Comparison of ENCODE assay signal across 28 cellular contexts in genomic region chr4:628346-628745, GRCh38. TPM values are rescaled to one million over a fixed set of nuclear protein-coding genes. Genes with fewer than 3 reads are reported as not detected.
A peak's percentile ranks its signal among the peaks of the same experiment; 100 is the strongest.
DNase-seq lines count a peak whose midpoint lies in the region; ATAC-seq, FAIRE-seq and TF ChIP-seq lines count a peak whose summit lies in the region.
"Had no signal": no experiment of that assay in that cellular context is flagged by ENCODE, and none has a peak within 500 bp of the region (broad histone marks: within the 10 kb centered on the region; RNA-seq: fewer than 3 reads in every experiment).

No MANE protein-coding gene starts in this region.

- no peaks in the 10 kb centered on the region for H3K79me2 ChIP-seq in HepG2 (ENCODE audit: insufficient read depth, low read length)

- WGBS in HepG2 (ENCODE audit: low lambda C conversion rate), result no CpG with 5 or more reads among the region's 14 CpGs
- 88 to 95% (median 92%) methylated on average over 4 to 14 of the region's 14 CpGs for WGBS in spleen, 5 donors

- peaks cover 43% of the 10 kb centered on the region for H3K4me1 ChIP-seq in NT2/D1 (ENCODE audit: insufficient read depth, insufficient read length)
- peaks cover 8% of the 10 kb centered on the region for H3K4me1 ChIP-seq in HepG2 (ENCODE audit: insufficient read depth, low read length)
- H3K4me1 ChIP-seq in spleen, result no peaks in the 10 kb centered on the region
- H3K4me1 ChIP-seq: BE2C, SJSA1 had no signal

- TF ChIP-seq EP300 in HepG2 (IDR thresholded peaks at IDR 0.05; ENCODE audit: low read depth in 2 of 2, low read length in 2 of 2) (no peak), HepG2 (CRISPR knock-in tag; IDR thresholded peaks at IDR 0.05; ENCODE audit: borderline replicate concordance) (no peak)

- in situ Hi-C loops in HepG2 (cut with HindIII; ENCODE audit: extremely low pct_ligation_motif_present, low pct_unique_long_range_greater_than_20kb), result no loop called here

- H3K27me3 ChIP-seq in NT2/D1 (ENCODE audit: insufficient read depth, insufficient read length), result no peaks in the 10 kb centered on the region
- peaks cover 14 to 66% of the 10 kb centered on the region in 2 experiments; a peak in 4 of 5 replicates for H3K27me3 ChIP-seq in HepG2 (ENCODE audit: control insufficient read depth in 1 of 2, insufficient read depth in 2 of 2, low read length in 2 of 2)
- H3K27me3 ChIP-seq in spleen (replicated peaks in 1 of 7), result peaks cover 0 to 55% (median 0%) of the 10 kb centered on the region in 7 donors
- H3K27me3 ChIP-seq: BE2C, SJSA1 had no signal

- no peaks in the 10 kb centered on the region for H4K20me1 ChIP-seq in HepG2 (ENCODE audit: insufficient read depth, low read length)

- intact Hi-C loops in Right ventricle myocardium superior (cut with DNase I) (no loop called here), left cardiac atrium (cut with DNase I) (no loop called here), HepG2 (cut with micrococcal nuclease; ENCODE audit: unreplicated experiment) (no loop called here), spleen (cut with DNase I; ENCODE audit: low total_unique reads) (no loop called here)

- H3K4me3 ChIP-seq in NT2/D1 (ENCODE audit: insufficient read length, low read depth) (no peak overlapping the region), HepG2 (replicated peaks in 1 of 3; ENCODE audit: insufficient read depth in 1 of 3, low read depth in 2 of 3, low read length in 3 of 3) (no peak overlapping the region), spleen (no peak overlapping the region)
- H3K4me3 ChIP-seq: PC-9, SJSA1 had no signal

- no peak for FAIRE-seq in HepG2 (lab: Jason Lieb, UNC)
- FAIRE-seq: D721Med, G401.6, H54 had no signal

- H3K27ac ChIP-seq in HepG2 (ENCODE audit: extremely low read length, insufficient read depth, low read length) (no peak overlapping the region), spleen (no peak overlapping the region)
- H3K27ac ChIP-seq: KMS-11, PC-9, SJSA1 had no signal

- no peak for TF ChIP-seq POLR2A in HepG2 (IDR thresholded peaks at IDR 0.05; ENCODE audit: insufficient read depth in 1 of 2, low read depth in 2 of 2, low read length in 2 of 2)
- no peak for TF ChIP-seq POLR2A in spleen (IDR thresholded peaks at IDR 0.05)

- H3K9ac ChIP-seq in NT2/D1 (ENCODE audit: insufficient read length, low read depth) (peak overlapping the region; percentile 9), HepG2 (ENCODE audit: insufficient read depth, low read depth, low read length) (no peak overlapping the region)
- H3K9ac ChIP-seq: KMS-11 had no signal

- H3K9me3 ChIP-seq in NT2/D1 (ENCODE audit: insufficient read depth, low read length) (peaks cover 15% of the 10 kb centered on the region; the same call in 1 of the 2 replicates), HepG2 (ENCODE audit: low read length) (no peaks in the 10 kb centered on the region), spleen (peaks cover 0 to 14% (median 0%) of the 10 kb centered on the region in 8 donors)
- H3K9me3 ChIP-seq: SJSA1 had no signal

- BruUV-seq in HepG2 (replicated peaks; lab: Mats Ljungman, UMichigan), result no TSS peak

- H3K36me3 ChIP-seq in NT2/D1 (ENCODE audit: insufficient read depth, insufficient read length, low read length) (no peaks in the 10 kb centered on the region), HepG2 (replicated peaks in 1 of 2; ENCODE audit: control insufficient read depth in 1 of 2, insufficient read depth in 2 of 2, low read length in 2 of 2) (no peaks in the 10 kb centered on the region), spleen (no peaks in the 10 kb centered on the region)
- H3K36me3 ChIP-seq: BE2C, SJSA1 had no signal

- POLR2A ChIA-PET in HepG2 (lab: Yijun Ruan, JAX), result no interaction called here

- peak; percentile 13 for DNase-seq in Right ventricle myocardium superior
- DNase-seq in left cardiac atrium, result no peak
- no peak for DNase-seq in NT2/D1 (ENCODE audit: low read depth, low spot score)
- no peak for DNase-seq in HepG2 (ENCODE audit: low spot score)
- DNase-seq in spleen, result peak; percentile 71
- DNase-seq in midbrain (lab: John Stamatoyannopoulos, UW), result no peak
- DNase-seq: 8988T; ACHN; BE2C; CD4-positive, CD25-positive, alpha-beta regulatory T cell; MM.1S; NCI-H1436; NCI-H187; NCI-H2081 treated with DMSO at 0.1 percent for 48 hours; NCI-H2171; NCI-H226; NCI-H510A treated with DMSO at 0.1 percent for 48 hours; PC-9 had no signal

- CTCF ChIA-PET in HepG2 (lab: Yijun Ruan, JAX; ENCODE audit: low intra/inter-chr PET ratio, low total read pairs), result no interaction called here

- no peak overlapping the region for H2AFZ ChIP-seq in HepG2 (ENCODE audit: low read length)
- H2AFZ ChIP-seq: PC-9 had no signal

- TF ChIP-seq RAD21 in HepG2 (CRISPR knock-in tag; IDR thresholded peaks at IDR 0.05), result no peak

- ATAC-seq in Right ventricle myocardium superior (ENCODE audit: poor library complexity) (no peak), left cardiac atrium (no peak), HepG2 (peak; percentile 17), GM21529 (IDR thresholded peaks at IDR 0.05; ENCODE audit: unreplicated experiment) (no peak)
- no peak for ATAC-seq in activated CD4-positive, CD25-positive, alpha-beta regulatory T cell treated with anti-CD3 and anti-CD28 coated beads, Interleukin-2, amount 50 U/mL, for 24 hours
- ATAC-seq: Right ventricle myocardium inferior had no signal

- no peak overlapping the region for H3K4me2 ChIP-seq in HepG2 (ENCODE audit: low read depth, low read length)
- H3K4me2 ChIP-seq: KMS-11, PC-9 had no signal

- TF ChIP-seq CTCF in HepG2 (CRISPR knock-in tag; IDR thresholded peaks at IDR 0.05) (no peak), spleen (IDR thresholded peaks at IDR 0.05 in 8 of 11, conservative IDR thresholded peaks at IDR 0.05 in 3 of 11) (no peak)

RNA-seq across cellular contexts. Expression of gene PDE6B, which starts 3.0 kb away (rescaled TPM):
- total RNA-seq in Right ventricle myocardium superior (1.1 TPM), left cardiac atrium (1 to 10 TPM; 4.7 to 5.2 TPM), HepG2 (2016; rRNA removed; fragmentation: Illumina TruSeq; extraction: Trizol) (0.38 TPM in 1 of 2 replicates, not detected in the other), spleen (10 to 100 TPM in 6 of 7 donors, 1 to 10 TPM in 1; 10.0 to 19.8 (median 15.8) TPM)
- total RNA-seq in HepG2 (2016; cell fraction: cytosol; rRNA removed; fragmentation: Illumina TruSeq; extraction: Trizol; ENCODE audit: low read depth), result 0.20 TPM in 1 of 2 replicates, not detected in the other
- 0.09 TPM in 1 of 2 replicates, not detected in the other for total RNA-seq in HepG2 (2016; cell fraction: insoluble cytoplasmic fraction; rRNA removed; fragmentation: Illumina TruSeq; extraction: Trizol)
- 0.25 TPM in 1 of 2 replicates, not detected in the other for total RNA-seq in HepG2 (2016; cell fraction: membrane; rRNA removed; fragmentation: Illumina TruSeq; extraction: Trizol)
- not detected in 2 replicates for total RNA-seq in HepG2 (2016; cell fraction: nucleus; rRNA removed; fragmentation: Illumina TruSeq; extraction: Trizol)
- polyA plus RNA-seq in HepG2 (2011; rRNA removed) (0.38 and 0.40 TPM in 2 replicates), spleen (1 to 10 TPM; 4.4 to 7.7 (median 6.1) TPM)
- 0.43 and 0.62 TPM in 2 replicates for polyA plus RNA-seq in HepG2 (2011; cell fraction: cytosol; rRNA removed)
- 0.33 and 0.45 TPM in 2 replicates for polyA plus RNA-seq in HepG2 (2011; cell fraction: nucleus; rRNA removed)
- 0.38 and 0.73 TPM in 2 replicates for polyA plus RNA-seq in HepG2 (2012)
- not detected in 2 replicates for polyA plus RNA-seq in HepG2 (2016; cell fraction: cytosol; fragmentation: Illumina TruSeq; extraction: Trizol; ENCODE audit: low read depth)
- polyA plus RNA-seq in HepG2 (2016; cell fraction: insoluble cytoplasmic fraction; fragmentation: Illumina TruSeq; extraction: Trizol; ENCODE audit: low read depth), result not detected in 2 replicates
- 0.13 TPM in 1 of 2 replicates, not detected in the other for polyA plus RNA-seq in HepG2 (2016; cell fraction: membrane; fragmentation: Illumina TruSeq; extraction: Trizol; ENCODE audit: low read depth)
- polyA plus RNA-seq in HepG2 (2016; cell fraction: nucleus; fragmentation: Illumina TruSeq; extraction: Trizol; ENCODE audit: insufficient read depth, low read depth), result not detected in 2 replicates
- polyA minus RNA-seq in HepG2 (2011; rRNA and poly(A)+ RNA removed; ENCODE audit: low replicate concordance), result 0.32 TPM in 1 of 2 replicates, not detected in the other
- 0.69 and 1.3 TPM in 2 replicates for polyA minus RNA-seq in HepG2 (2011; cell fraction: cytosol; rRNA and poly(A)+ RNA removed)
- 0.37 and 1.3 TPM in 2 replicates for polyA minus RNA-seq in HepG2 (2011; cell fraction: nucleus; rRNA and poly(A)+ RNA removed)
- total RNA-seq: RPMI7951, SJSA1 had no signal

RNA-seq across cellular contexts. Expression of gene ATP5ME, which starts 45.7 kb away (rescaled TPM):
- 1,145 TPM for total RNA-seq in Right ventricle myocardium superior
- 100 to 1,000 TPM; 770 to 781 TPM for total RNA-seq in left cardiac atrium
- 753 and 1,048 TPM in 2 replicates for total RNA-seq in HepG2 (2016; rRNA removed; fragmentation: Illumina TruSeq; extraction: Trizol)
- total RNA-seq in HepG2 (2016; cell fraction: cytosol; rRNA removed; fragmentation: Illumina TruSeq; extraction: Trizol; ENCODE audit: low read depth), result 458 and 593 TPM in 2 replicates
- total RNA-seq in HepG2 (2016; cell fraction: insoluble cytoplasmic fraction; rRNA removed; fragmentation: Illumina TruSeq; extraction: Trizol), result 792 and 1,109 TPM in 2 replicates
- total RNA-seq in HepG2 (2016; cell fraction: membrane; rRNA removed; fragmentation: Illumina TruSeq; extraction: Trizol), result 613 and 660 TPM in 2 replicates
- 219 and 249 TPM in 2 replicates for total RNA-seq in HepG2 (2016; cell fraction: nucleus; rRNA removed; fragmentation: Illumina TruSeq; extraction: Trizol)
- polyA plus RNA-seq in HepG2 (2011; rRNA removed), result 301 and 305 TPM in 2 replicates
- polyA plus RNA-seq in HepG2 (2011; cell fraction: cytosol; rRNA removed), result 507 and 666 TPM in 2 replicates
- 133 and 152 TPM in 2 replicates for polyA plus RNA-seq in HepG2 (2011; cell fraction: nucleus; rRNA removed)
- 451 and 767 TPM in 2 replicates for polyA plus RNA-seq in HepG2 (2012)
- polyA plus RNA-seq in HepG2 (2016; cell fraction: cytosol; fragmentation: Illumina TruSeq; extraction: Trizol; ENCODE audit: low read depth), result 482 and 603 TPM in 2 replicates
- polyA plus RNA-seq in HepG2 (2016; cell fraction: insoluble cytoplasmic fraction; fragmentation: Illumina TruSeq; extraction: Trizol; ENCODE audit: low read depth), result 926 and 995 TPM in 2 replicates
- polyA plus RNA-seq in HepG2 (2016; cell fraction: membrane; fragmentation: Illumina TruSeq; extraction: Trizol; ENCODE audit: low read depth), result 496 and 594 TPM in 2 replicates
- polyA plus RNA-seq in HepG2 (2016; cell fraction: nucleus; fragmentation: Illumina TruSeq; extraction: Trizol; ENCODE audit: insufficient read depth, low read depth), result 426 and 431 TPM in 2 replicates
- polyA minus RNA-seq in HepG2 (2011; rRNA and poly(A)+ RNA removed; ENCODE audit: low replicate concordance), result 68.8 and 71.4 TPM in 2 replicates
- polyA minus RNA-seq in HepG2 (2011; cell fraction: cytosol; rRNA and poly(A)+ RNA removed), result 62.0 and 63.6 TPM in 2 replicates
- 23.6 and 38.7 TPM in 2 replicates for polyA minus RNA-seq in HepG2 (2011; cell fraction: nucleus; rRNA and poly(A)+ RNA removed)
- 100 to 1,000 TPM in 4 of 7 donors, 10 to 100 TPM in 3; 51.7 to 187 (median 160) TPM for total RNA-seq in spleen
- polyA plus RNA-seq in spleen, result 100 to 1,000 TPM; 444 to 497 (median 461) TPM

RNA-seq across cellular contexts. Expression of gene MYL5, which starts 46.0 kb away (rescaled TPM):
- total RNA-seq in Right ventricle myocardium superior, result 3.7 TPM
- 1 to 10 TPM; 5.4 to 5.9 TPM for total RNA-seq in left cardiac atrium
- 11.0 and 16.0 TPM in 2 replicates for total RNA-seq in HepG2 (2016; rRNA removed; fragmentation: Illumina TruSeq; extraction: Trizol)
- total RNA-seq in HepG2 (2016; cell fraction: cytosol; rRNA removed; fragmentation: Illumina TruSeq; extraction: Trizol; ENCODE audit: low read depth), result 6.7 and 8.0 TPM in 2 replicates
- 10.1 and 16.2 TPM in 2 replicates for total RNA-seq in HepG2 (2016; cell fraction: insoluble cytoplasmic fraction; rRNA removed; fragmentation: Illumina TruSeq; extraction: Trizol)
- total RNA-seq in HepG2 (2016; cell fraction: membrane; rRNA removed; fragmentation: Illumina TruSeq; extraction: Trizol), result 7.6 and 8.2 TPM in 2 replicates
- total RNA-seq in HepG2 (2016; cell fraction: nucleus; rRNA removed; fragmentation: Illumina TruSeq; extraction: Trizol), result 15.9 and 16.6 TPM in 2 replicates
- polyA plus RNA-seq in HepG2 (2011; rRNA removed), result 6.5 and 11.5 TPM in 2 replicates
- 4.1 and 4.4 TPM in 2 replicates for polyA plus RNA-seq in HepG2 (2011; cell fraction: cytosol; rRNA removed)
- polyA plus RNA-seq in HepG2 (2011; cell fraction: nucleus; rRNA removed), result 40.0 and 46.9 TPM in 2 replicates
- polyA plus RNA-seq in HepG2 (2012), result 7.4 and 8.9 TPM in 2 replicates
- 4.4 and 5.5 TPM in 2 replicates for polyA plus RNA-seq in HepG2 (2016; cell fraction: cytosol; fragmentation: Illumina TruSeq; extraction: Trizol; ENCODE audit: low read depth)
- polyA plus RNA-seq in HepG2 (2016; cell fraction: insoluble cytoplasmic fraction; fragmentation: Illumina TruSeq; extraction: Trizol; ENCODE audit: low read depth), result 8.5 and 12.2 TPM in 2 replicates
- polyA plus RNA-seq in HepG2 (2016; cell fraction: membrane; fragmentation: Illumina TruSeq; extraction: Trizol; ENCODE audit: low read depth), result 4.9 and 6.3 TPM in 2 replicates
- 33.7 and 41.8 TPM in 2 replicates for polyA plus RNA-seq in HepG2 (2016; cell fraction: nucleus; fragmentation: Illumina TruSeq; extraction: Trizol; ENCODE audit: insufficient read depth, low read depth)
- polyA minus RNA-seq in HepG2 (2011; rRNA and poly(A)+ RNA removed; ENCODE audit: low replicate concordance), result 3.4 and 4.4 TPM in 2 replicates
- 1.4 TPM in 1 of 2 replicates, not detected in the other for polyA minus RNA-seq in HepG2 (2011; cell fraction: cytosol; rRNA and poly(A)+ RNA removed)
- 11.8 and 15.5 TPM in 2 replicates for polyA minus RNA-seq in HepG2 (2011; cell fraction: nucleus; rRNA and poly(A)+ RNA removed)
- total RNA-seq in spleen, result 10 to 100 TPM in 6 of 7 donors, 1 to 10 TPM in 1; 9.2 to 28.2 (median 14.6) TPM
- polyA plus RNA-seq in spleen, result 10 to 100 TPM; 18.9 to 32.6 (median 20.0) TPM

RNA-seq across cellular contexts. Expression of gene TMEM271, which starts 52.3 kb away (rescaled TPM):
- not detected for total RNA-seq in Right ventricle myocardium superior
- total RNA-seq in left cardiac atrium, result not detected
- total RNA-seq in HepG2 (2016; rRNA removed; fragmentation: Illumina TruSeq; extraction: Trizol), result not detected in 2 replicates
- not detected in 2 replicates for total RNA-seq in HepG2 (2016; cell fraction: cytosol; rRNA removed; fragmentation: Illumina TruSeq; extraction: Trizol; ENCODE audit: low read depth)
- total RNA-seq in HepG2 (2016; cell fraction: insoluble cytoplasmic fraction; rRNA removed; fragmentation: Illumina TruSeq; extraction: Trizol), result not detected in 2 replicates
- not detected in 2 replicates for total RNA-seq in HepG2 (2016; cell fraction: membrane; rRNA removed; fragmentation: Illumina TruSeq; extraction: Trizol)
- total RNA-seq in HepG2 (2016; cell fraction: nucleus; rRNA removed; fragmentation: Illumina TruSeq; extraction: Trizol), result not detected in 2 replicates
- polyA plus RNA-seq in HepG2 (2011; rRNA removed), result not detected in 2 replicates
- polyA plus RNA-seq in HepG2 (2011; cell fraction: cytosol; rRNA removed), result 0.04 TPM in 1 of 2 replicates, not detected in the other
- not detected in 2 replicates for polyA plus RNA-seq in HepG2 (2011; cell fraction: nucleus; rRNA removed)
- 0.05 TPM in 1 of 2 replicates, not detected in the other for polyA plus RNA-seq in HepG2 (2012)
- not detected in 2 replicates for polyA plus RNA-seq in HepG2 (2016; cell fraction: cytosol; fragmentation: Illumina TruSeq; extraction: Trizol; ENCODE audit: low read depth)
- polyA plus RNA-seq in HepG2 (2016; cell fraction: insoluble cytoplasmic fraction; fragmentation: Illumina TruSeq; extraction: Trizol; ENCODE audit: low read depth), result not detected in 2 replicates
- polyA plus RNA-seq in HepG2 (2016; cell fraction: membrane; fragmentation: Illumina TruSeq; extraction: Trizol; ENCODE audit: low read depth), result not detected in 2 replicates
- not detected in 2 replicates for polyA plus RNA-seq in HepG2 (2016; cell fraction: nucleus; fragmentation: Illumina TruSeq; extraction: Trizol; ENCODE audit: insufficient read depth, low read depth)
- not detected in 2 replicates for polyA minus RNA-seq in HepG2 (2011; rRNA and poly(A)+ RNA removed; ENCODE audit: low replicate concordance)
- polyA minus RNA-seq in HepG2 (2011; cell fraction: cytosol; rRNA and poly(A)+ RNA removed), result not detected in 2 replicates
- not detected in 2 replicates for polyA minus RNA-seq in HepG2 (2011; cell fraction: nucleus; rRNA and poly(A)+ RNA removed)
- total RNA-seq in spleen, result not detected
- polyA plus RNA-seq in spleen, result not detected
- total RNA-seq: CD4-positive, CD25-positive, alpha-beta regulatory T cell; HT1080; PC-9; Right ventricle myocardium inferior; RPMI7951; SJSA1 had no signal
- polyA plus RNA-seq: CD4-positive, CD25-positive, alpha-beta regulatory T cell had no signal

Comparison
In these comparisons a context has a peak if more than half of its experiments do, and no peak if none do; other contexts are left out.
1. DNase-seq: peak in Right ventricle myocardium superior (single experiment) and spleen (single experiment); none in left cardiac atrium (single experiment), NT2/D1 (single experiment), HepG2 (single experiment) and midbrain (single experiment).